Comparison of ENCODE assay signal across 1 cellular context in genomic region chr1:182771187-182771984, GRCh38.
TF ChIP-seq lines count a peak whose summit lies in the region.

No MANE protein-coding gene starts in this region.

TF ChIP-seq in IMR-90, 13 proteins besides CTCF, POLR2A, EP300 and RAD21:
- TF ChIP-seq, protein P1, sequence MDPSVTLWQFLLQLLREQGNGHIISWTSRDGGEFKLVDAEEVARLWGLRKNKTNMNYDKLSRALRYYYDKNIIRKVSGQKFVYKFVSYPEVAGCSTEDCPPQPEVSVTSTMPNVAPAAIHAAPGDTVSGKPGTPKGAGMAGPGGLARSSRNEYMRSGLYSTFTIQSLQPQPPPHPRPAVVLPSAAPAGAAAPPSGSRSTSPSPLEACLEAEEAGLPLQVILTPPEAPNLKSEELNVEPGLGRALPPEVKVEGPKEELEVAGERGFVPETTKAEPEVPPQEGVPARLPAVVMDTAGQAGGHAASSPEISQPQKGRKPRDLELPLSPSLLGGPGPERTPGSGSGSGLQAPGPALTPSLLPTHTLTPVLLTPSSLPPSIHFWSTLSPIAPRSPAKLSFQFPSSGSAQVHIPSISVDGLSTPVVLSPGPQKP (IDR thresholded peaks at IDR 0.05; ENCODE audit: borderline replicate concordance, low read depth, low read length): no peak
- TF ChIP-seq MAZ (IDR thresholded peaks at IDR 0.05; ENCODE audit: borderline replicate concordance, low read depth, low read length) (no peak), RCOR1 (IDR thresholded peaks at IDR 0.05; ENCODE audit: insufficient replicate concordance, low read length) (no peak), NFE2L2 (IDR thresholded peaks at IDR 0.05; ENCODE audit: low read depth, low read length) (no peak), CEBPB (IDR thresholded peaks at IDR 0.05; ENCODE audit: low read depth, low read length) (no peak), MXI1 (IDR thresholded peaks at IDR 0.05; ENCODE audit: borderline replicate concordance, low read depth, low read length) (no peak), CHD1 (IDR thresholded peaks at IDR 0.05; ENCODE audit: low read depth, low read length) (no peak), FOS (IDR thresholded peaks at IDR 0.05; ENCODE audit: low read depth, low read length) (no peak)
- TF ChIP-seq, protein P2, sequence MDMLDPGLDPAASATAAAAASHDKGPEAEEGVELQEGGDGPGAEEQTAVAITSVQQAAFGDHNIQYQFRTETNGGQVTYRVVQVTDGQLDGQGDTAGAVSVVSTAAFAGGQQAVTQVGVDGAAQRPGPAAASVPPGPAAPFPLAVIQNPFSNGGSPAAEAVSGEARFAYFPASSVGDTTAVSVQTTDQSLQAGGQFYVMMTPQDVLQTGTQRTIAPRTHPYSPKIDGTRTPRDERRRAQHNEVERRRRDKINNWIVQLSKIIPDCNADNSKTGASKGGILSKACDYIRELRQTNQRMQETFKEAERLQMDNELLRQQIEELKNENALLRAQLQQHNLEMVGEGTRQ (IDR thresholded peaks at IDR 0.05; ENCODE audit: low read depth, low read length): no peak
